Comparison of ENCODE assay signal across 8 cellular contexts in genomic region chr1:109099871-109100757, GRCh38. TPM values are rescaled to one million over a fixed set of nuclear protein-coding genes. Genes with fewer than 3 reads are reported as not detected.
DNase-seq lines count a peak whose midpoint lies in the region; ATAC-seq, FAIRE-seq and TF ChIP-seq lines count a peak whose summit lies in the region.

No MANE protein-coding gene starts in this region.

- H3K27me3 ChIP-seq in BE2C = no peaks in the 10 kb centered on the region

- H3K9me3 ChIP-seq in BE2C = no peaks in the 10 kb centered on the region

- peak; percentile 84 for TF ChIP-seq CTCF in BE2C (IDR thresholded peaks at IDR 0.05; ENCODE audit: low read depth, low read length)

- TF ChIP-seq POLR2A in GM19193 (IDR thresholded peaks at IDR 0.05; ENCODE audit: extremely low read depth, insufficient read depth, insufficient read length) = peak; percentile 100

- peaks cover 9% of the 10 kb centered on the region for H3K36me3 ChIP-seq in BE2C

- peak; percentile 5 for FAIRE-seq in colon (lab: Jason Lieb, UNC)

- DNase-seq in BE2C = peak; percentile 97
- peak; percentile 93 for DNase-seq in NCI-H510A treated with DMSO at 0.1 percent for 48 hours (lab: John Stamatoyannopoulos, UW)
- peak; percentile 98 for DNase-seq in activated CD4-positive, alpha-beta T cell treated with anti-CD3 and anti-CD28 coated beads for 4 hours
- peak; percentile 99 for DNase-seq in left kidney (ENCODE audit: low read depth, low spot score)
- DNase-seq in stimulated activated CD4-positive, alpha-beta T cell treated with anti-CD3 and anti-CD28 coated beads, Interleukin-2, amount 100 ng/mL, for 24 hours = peak; percentile 96 to 98

- H3K4me3 ChIP-seq in BE2C (ENCODE audit: low read depth, low read length) = peak overlapping the region; percentile 93

- peak; percentile 92 for ATAC-seq in HG03439 (IDR thresholded peaks at IDR 0.05; ENCODE audit: unreplicated experiment)

- H3K4me1 ChIP-seq in BE2C = no peaks in the 10 kb centered on the region

RNA-seq across cellular contexts. Expression of gene TMEM167B, which starts 9.6 kb away (rescaled TPM):
- polyA plus RNA-seq in BE2C (2012; ENCODE audit: insufficient read depth, insufficient read length, low read depth) = 29.2 TPM

RNA-seq across cellular contexts. Expression of gene ELAPOR1, which starts 13.8 kb away (rescaled TPM):
- 1.3 TPM for polyA plus RNA-seq in BE2C (2012; ENCODE audit: insufficient read depth, insufficient read length, low read depth)

RNA-seq across cellular contexts. Expression of gene TAF13, which starts 24.3 kb away (rescaled TPM):
- polyA plus RNA-seq in BE2C (2012; ENCODE audit: insufficient read depth, insufficient read length, low read depth) = 49.7 TPM

RNA-seq across cellular contexts. Expression of gene WDR47, which starts 58.2 kb away (rescaled TPM):
- polyA plus RNA-seq in BE2C (2012; ENCODE audit: insufficient read depth, insufficient read length, low read depth) = 18.7 TPM

Comparison
In these comparisons a context has a peak if more than half of its experiments do, and no peak if none do; other contexts are left out.
1. Peak in every context shown above with its lines: DNase-seq, ATAC-seq and H3K4me3 ChIP-seq.